32 cellular contexts compared by ENCODE assay signal in the genomic region with DNA sequence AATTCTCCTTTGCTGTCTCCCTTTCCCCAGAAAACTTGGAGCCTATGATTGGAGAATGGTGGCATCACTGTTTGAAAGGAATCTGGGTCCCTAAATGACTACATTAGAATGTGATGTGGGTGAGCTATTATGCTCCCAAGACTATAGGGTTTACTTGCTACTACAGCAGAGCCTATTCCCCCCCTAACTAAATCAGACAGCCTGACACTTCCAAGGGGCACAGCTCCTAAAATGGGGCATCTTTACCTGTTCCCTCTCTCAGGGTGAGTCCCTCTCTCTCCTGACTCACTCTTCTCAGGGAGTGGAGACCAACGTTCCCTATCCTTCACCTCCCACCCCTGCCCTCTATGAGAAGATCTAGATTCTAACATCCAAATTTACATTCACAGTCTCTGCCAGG. TPM values are rescaled to one million over a fixed set of nuclear protein-coding genes. Genes with fewer than 3 reads are reported as not detected.
"Had no signal": no experiment of that assay in that cellular context is flagged by ENCODE, and none has a peak within 500 bp of the region (broad histone marks: within the 10 kb centered on the region; RNA-seq: fewer than 3 reads in every experiment).

No MANE protein-coding gene starts in this region.

- H3K9me3 Mint-ChIP-seq: endodermal cell; natural killer cell treated with Interleukin-12 subunit alpha and Interleukin-12 subunit beta and Interleukin-15 and Interleukin-18, amount 100 ng/mL, for 72 hours; T-helper 2 cell treated with Interferon-gamma antibody and Interleukin-4, amounts not matched to agents 5 μg/mL and 100 μg/mL, for 36 hours had no signal

- H3K9me3 ChIP-seq: ascending aorta, esophagus muscularis mucosa, testis, uterus had no signal

- H3K4me3 Mint-ChIP-seq: activated naive CD8-positive, alpha-beta T cell; endodermal cell; natural killer cell treated with Interleukin-12 subunit alpha and Interleukin-12 subunit beta and Interleukin-15 and Interleukin-18, amount 100 ng/mL, for 72 hours; T-helper 2 cell treated with Interferon-gamma antibody and Interleukin-4, amounts not matched to agents 5 μg/mL and 100 μg/mL, for 36 hours had no signal

- ATAC-seq: left ventricle myocardium superior; sciatic nerve; stimulated activated naive CD8-positive, alpha-beta T cell treated with anti-CD3 and anti-CD28 coated beads, Interleukin-15, Interleukin-2, amounts not matched to agents 100 U/mL and 50 U/mL, for 24 hours had no signal

- H3K27me3 ChIP-seq: ascending aorta, brain microvascular endothelial cell, esophagus muscularis mucosa, foreskin keratinocyte, testis, uterus had no signal

- H3K4me1 ChIP-seq: ascending aorta, esophagus muscularis mucosa, foreskin keratinocyte, testis, uterus had no signal

- H3K27ac Mint-ChIP-seq: activated naive CD8-positive, alpha-beta T cell; natural killer cell treated with Interleukin-12 subunit alpha and Interleukin-12 subunit beta and Interleukin-15 and Interleukin-18, amount 100 ng/mL, for 72 hours; T-helper 2 cell treated with Interferon-gamma antibody and Interleukin-4, amounts not matched to agents 5 μg/mL and 100 μg/mL, for 36 hours had no signal

- H3K36me3 ChIP-seq: ascending aorta, brain microvascular endothelial cell, esophagus muscularis mucosa, uterus, WERI-Rb-1 had no signal

- H3K4me3 ChIP-seq: ascending aorta, esophagus muscularis mucosa, skin epidermis, testis, uterus had no signal

- H3K27me3 Mint-ChIP-seq: activated naive CD8-positive, alpha-beta T cell had no signal

- H3K27ac ChIP-seq: ascending aorta, brain microvascular endothelial cell, esophagus muscularis mucosa, foreskin keratinocyte, skin epidermis, testis, uterus, WERI-Rb-1 had no signal

- DNase-seq: activated CD4-positive, alpha-beta T cell treated with anti-CD3 and anti-CD28 coated beads for 48 hours; activated CD4-positive, alpha-beta T cell treated with anti-CD3 and anti-CD28 coated beads, Interleukin-2, amount 50 U/mL, for 48 hours; activated CD8-positive, alpha-beta memory T cell treated with anti-CD3 and anti-CD28 coated beads for 24 hours; activated effector memory CD4-positive, alpha-beta T cell treated with Interleukin-2 at 50 U/mL for 16 hours; activated naive CD4-positive, alpha-beta T cell treated with Interleukin-2 at 50 U/mL for 16 hours; brain microvascular endothelial cell; cortex of kidney; endodermal cell; left ventricle myocardium superior; posterior cingulate gyrus; stimulated activated CD4-positive, alpha-beta T cell treated with anti-CD3 and anti-CD28 coated beads, Interleukin-12 subunit alpha, Interleukin-12 subunit beta, amount 100 ng/mL, for 4 hours; stimulated activated CD4-positive, alpha-beta T cell treated with anti-CD3 and anti-CD28 coated beads, Interleukin-4, amount 100 ng/mL, for 1 hour; stimulated activated naive CD8-positive, alpha-beta T cell treated with anti-CD3 and anti-CD28 coated beads, Interleukin-15, Interleukin-2, amounts not matched to agents 100 U/mL and 50 U/mL, for 24 hours; testis; trophoblast cell; uterus; WERI-Rb-1 had no signal

- H3K36me3 Mint-ChIP-seq: activated naive CD8-positive, alpha-beta T cell; natural killer cell treated with Interleukin-12 subunit alpha and Interleukin-12 subunit beta and Interleukin-15 and Interleukin-18, amount 100 ng/mL, for 72 hours had no signal

RNA-seq across cellular contexts. Expression of a gene that starts 0.8 kb away (rescaled TPM):
- total RNA-seq: ascending aorta; cardiac septum; cerebellum; esophagus muscularis mucosa; foreskin keratinocyte; glomerular endothelial cell; left ventricle myocardium superior; lung microvascular endothelial cell; mesenteric fat pad; natural killer cell treated with Interleukin-12 subunit alpha and Interleukin-12 subunit beta and Interleukin-15 and Interleukin-18, amount 100 ng/mL, for 72 hours; osteoblast; renal cortical epithelial cell; sciatic nerve; testis had no signal
- polyA plus RNA-seq: foreskin keratinocyte had no signal
